In the genomic region with DNA sequence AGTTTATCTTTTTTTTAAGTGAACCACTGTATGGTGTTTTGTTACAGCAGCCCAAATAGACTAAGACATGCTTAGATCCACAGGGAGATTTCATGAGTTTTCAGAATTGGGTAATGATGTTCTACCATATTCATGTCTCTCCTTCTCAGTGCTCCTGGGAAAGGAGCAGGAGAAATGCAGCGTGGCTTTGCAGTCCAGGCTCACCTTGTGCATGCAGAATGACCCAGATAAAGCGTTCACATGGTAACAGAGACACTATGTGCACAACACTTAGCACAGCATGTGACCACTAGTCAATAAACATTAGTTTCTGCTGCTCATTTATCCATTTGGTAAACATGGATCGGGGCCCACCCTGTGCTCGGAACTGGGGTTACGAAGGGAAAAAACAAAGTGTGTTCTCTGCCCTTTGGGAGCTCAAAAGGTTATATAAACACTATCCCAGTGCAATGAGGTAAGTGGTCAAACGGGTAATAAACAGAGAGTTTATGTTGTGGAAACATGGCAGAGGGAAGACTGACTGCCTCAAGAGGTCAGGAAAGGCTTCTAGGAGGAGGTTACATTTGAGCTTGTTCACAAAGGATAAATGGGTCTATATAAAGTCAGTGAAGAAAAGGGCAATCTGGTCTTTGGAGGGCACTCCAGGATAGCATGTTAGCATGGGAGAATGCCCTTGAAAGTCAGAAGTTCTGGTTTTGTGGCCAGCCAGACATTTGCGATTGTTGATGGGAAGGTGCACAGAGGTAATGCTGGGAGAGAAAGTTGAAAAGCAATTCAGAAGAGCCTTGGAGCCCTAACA, we compare ENCODE assay signal across 1 cellular context.
TF ChIP-seq lines count a peak whose summit lies in the region.

No MANE protein-coding gene starts in this region.

TF ChIP-seq in H1, 55 proteins besides CTCF, POLR2A, EP300 and RAD21:
- no peak for TF ChIP-seq BACH1 (IDR thresholded peaks at IDR 0.05; ENCODE audit: low read length)
- no peak for TF ChIP-seq ZNF274 (IDR thresholded peaks at IDR 0.05; ENCODE audit: borderline replicate concordance, extremely low read depth, low read length)
- no peak for TF ChIP-seq FOSL1 (IDR thresholded peaks at IDR 0.05; ENCODE audit: insufficient read depth, low read depth, low read length)
- TF ChIP-seq BCL11A (IDR thresholded peaks at IDR 0.05; ENCODE audit: low read depth in 2 of 2, low read length in 2 of 2): no peak
- TF ChIP-seq, protein P1, sequence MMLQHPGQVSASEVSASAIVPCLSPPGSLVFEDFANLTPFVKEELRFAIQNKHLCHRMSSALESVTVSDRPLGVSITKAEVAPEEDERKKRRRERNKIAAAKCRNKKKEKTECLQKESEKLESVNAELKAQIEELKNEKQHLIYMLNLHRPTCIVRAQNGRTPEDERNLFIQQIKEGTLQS (IDR thresholded peaks at IDR 0.05; ENCODE audit: insufficient read depth, low read depth, low read length): no peak
- TF ChIP-seq, protein P2, sequence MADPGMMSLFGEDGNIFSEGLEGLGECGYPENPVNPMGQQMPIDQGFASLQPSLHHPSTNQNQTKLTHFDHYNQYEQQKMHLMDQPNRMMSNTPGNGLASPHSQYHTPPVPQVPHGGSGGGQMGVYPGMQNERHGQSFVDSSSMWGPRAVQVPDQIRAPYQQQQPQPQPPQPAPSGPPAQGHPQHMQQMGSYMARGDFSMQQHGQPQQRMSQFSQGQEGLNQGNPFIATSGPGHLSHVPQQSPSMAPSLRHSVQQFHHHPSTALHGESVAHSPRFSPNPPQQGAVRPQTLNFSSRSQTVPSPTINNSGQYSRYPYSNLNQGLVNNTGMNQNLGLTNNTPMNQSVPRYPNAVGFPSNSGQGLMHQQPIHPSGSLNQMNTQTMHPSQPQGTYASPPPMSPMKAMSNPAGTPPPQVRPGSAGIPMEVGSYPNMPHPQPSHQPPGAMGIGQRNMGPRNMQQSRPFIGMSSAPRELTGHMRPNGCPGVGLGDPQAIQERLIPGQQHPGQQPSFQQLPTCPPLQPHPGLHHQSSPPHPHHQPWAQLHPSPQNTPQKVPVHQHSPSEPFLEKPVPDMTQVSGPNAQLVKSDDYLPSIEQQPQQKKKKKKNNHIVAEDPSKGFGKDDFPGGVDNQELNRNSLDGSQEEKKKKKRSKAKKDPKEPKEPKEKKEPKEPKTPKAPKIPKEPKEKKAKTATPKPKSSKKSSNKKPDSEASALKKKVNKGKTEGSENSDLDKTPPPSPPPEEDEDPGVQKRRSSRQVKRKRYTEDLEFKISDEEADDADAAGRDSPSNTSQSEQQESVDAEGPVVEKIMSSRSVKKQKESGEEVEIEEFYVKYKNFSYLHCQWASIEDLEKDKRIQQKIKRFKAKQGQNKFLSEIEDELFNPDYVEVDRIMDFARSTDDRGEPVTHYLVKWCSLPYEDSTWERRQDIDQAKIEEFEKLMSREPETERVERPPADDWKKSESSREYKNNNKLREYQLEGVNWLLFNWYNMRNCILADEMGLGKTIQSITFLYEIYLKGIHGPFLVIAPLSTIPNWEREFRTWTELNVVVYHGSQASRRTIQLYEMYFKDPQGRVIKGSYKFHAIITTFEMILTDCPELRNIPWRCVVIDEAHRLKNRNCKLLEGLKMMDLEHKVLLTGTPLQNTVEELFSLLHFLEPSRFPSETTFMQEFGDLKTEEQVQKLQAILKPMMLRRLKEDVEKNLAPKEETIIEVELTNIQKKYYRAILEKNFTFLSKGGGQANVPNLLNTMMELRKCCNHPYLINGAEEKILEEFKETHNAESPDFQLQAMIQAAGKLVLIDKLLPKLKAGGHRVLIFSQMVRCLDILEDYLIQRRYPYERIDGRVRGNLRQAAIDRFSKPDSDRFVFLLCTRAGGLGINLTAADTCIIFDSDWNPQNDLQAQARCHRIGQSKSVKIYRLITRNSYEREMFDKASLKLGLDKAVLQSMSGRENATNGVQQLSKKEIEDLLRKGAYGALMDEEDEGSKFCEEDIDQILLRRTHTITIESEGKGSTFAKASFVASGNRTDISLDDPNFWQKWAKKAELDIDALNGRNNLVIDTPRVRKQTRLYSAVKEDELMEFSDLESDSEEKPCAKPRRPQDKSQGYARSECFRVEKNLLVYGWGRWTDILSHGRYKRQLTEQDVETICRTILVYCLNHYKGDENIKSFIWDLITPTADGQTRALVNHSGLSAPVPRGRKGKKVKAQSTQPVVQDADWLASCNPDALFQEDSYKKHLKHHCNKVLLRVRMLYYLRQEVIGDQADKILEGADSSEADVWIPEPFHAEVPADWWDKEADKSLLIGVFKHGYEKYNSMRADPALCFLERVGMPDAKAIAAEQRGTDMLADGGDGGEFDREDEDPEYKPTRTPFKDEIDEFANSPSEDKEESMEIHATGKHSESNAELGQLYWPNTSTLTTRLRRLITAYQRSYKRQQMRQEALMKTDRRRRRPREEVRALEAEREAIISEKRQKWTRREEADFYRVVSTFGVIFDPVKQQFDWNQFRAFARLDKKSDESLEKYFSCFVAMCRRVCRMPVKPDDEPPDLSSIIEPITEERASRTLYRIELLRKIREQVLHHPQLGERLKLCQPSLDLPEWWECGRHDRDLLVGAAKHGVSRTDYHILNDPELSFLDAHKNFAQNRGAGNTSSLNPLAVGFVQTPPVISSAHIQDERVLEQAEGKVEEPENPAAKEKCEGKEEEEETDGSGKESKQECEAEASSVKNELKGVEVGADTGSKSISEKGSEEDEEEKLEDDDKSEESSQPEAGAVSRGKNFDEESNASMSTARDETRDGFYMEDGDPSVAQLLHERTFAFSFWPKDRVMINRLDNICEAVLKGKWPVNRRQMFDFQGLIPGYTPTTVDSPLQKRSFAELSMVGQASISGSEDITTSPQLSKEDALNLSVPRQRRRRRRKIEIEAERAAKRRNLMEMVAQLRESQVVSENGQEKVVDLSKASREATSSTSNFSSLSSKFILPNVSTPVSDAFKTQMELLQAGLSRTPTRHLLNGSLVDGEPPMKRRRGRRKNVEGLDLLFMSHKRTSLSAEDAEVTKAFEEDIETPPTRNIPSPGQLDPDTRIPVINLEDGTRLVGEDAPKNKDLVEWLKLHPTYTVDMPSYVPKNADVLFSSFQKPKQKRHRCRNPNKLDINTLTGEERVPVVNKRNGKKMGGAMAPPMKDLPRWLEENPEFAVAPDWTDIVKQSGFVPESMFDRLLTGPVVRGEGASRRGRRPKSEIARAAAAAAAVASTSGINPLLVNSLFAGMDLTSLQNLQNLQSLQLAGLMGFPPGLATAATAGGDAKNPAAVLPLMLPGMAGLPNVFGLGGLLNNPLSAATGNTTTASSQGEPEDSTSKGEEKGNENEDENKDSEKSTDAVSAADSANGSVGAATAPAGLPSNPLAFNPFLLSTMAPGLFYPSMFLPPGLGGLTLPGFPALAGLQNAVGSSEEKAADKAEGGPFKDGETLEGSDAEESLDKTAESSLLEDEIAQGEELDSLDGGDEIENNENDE (IDR thresholded peaks at IDR 0.05; ENCODE audit: insufficient replicate concordance, low read length): no peak
- no peak for TF ChIP-seq SP2 (IDR thresholded peaks at IDR 0.05; ENCODE audit: low read length)
- TF ChIP-seq, protein P3, sequence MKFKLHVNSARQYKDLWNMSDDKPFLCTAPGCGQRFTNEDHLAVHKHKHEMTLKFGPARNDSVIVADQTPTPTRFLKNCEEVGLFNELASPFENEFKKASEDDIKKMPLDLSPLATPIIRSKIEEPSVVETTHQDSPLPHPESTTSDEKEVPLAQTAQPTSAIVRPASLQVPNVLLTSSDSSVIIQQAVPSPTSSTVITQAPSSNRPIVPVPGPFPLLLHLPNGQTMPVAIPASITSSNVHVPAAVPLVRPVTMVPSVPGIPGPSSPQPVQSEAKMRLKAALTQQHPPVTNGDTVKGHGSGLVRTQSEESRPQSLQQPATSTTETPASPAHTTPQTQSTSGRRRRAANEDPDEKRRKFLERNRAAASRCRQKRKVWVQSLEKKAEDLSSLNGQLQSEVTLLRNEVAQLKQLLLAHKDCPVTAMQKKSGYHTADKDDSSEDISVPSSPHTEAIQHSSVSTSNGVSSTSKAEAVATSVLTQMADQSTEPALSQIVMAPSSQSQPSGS (IDR thresholded peaks at IDR 0.05; ENCODE audit: low read length): no peak
TF ChIP-seq in H1: peak in this region for 0.
